In genomic region chr7:130708766-130709165, GRCh38 we compare ENCODE assay signal across 38 cellular contexts. TPM values are rescaled to one million over a fixed set of nuclear protein-coding genes. Genes with fewer than 3 reads are reported as not detected.
"Had no signal": no experiment of that assay in that cellular context is flagged by ENCODE, and none has a peak within 500 bp of the region (broad histone marks: within the 10 kb centered on the region; RNA-seq: fewer than 3 reads in every experiment).

No MANE protein-coding gene starts in this region.

- H3K9me3 ChIP-seq: MG63 had no signal

- H3K4me3 ChIP-seq: MG63 had no signal

- H3K27me3 ChIP-seq: MG63 had no signal

- H3K4me2 ChIP-seq: KMS-11 had no signal

- H3K27ac ChIP-seq: KMS-11 had no signal

- H3K36me3 ChIP-seq: MG63 had no signal

- H3K9ac ChIP-seq: KMS-11 had no signal

- DNase-seq: Karpas-422, Kasumi-1, MG63, MM.1S, MV-4-11, NCI-H1048, NCI-H1092, NCI-H1092 treated with DMSO at 0.1 percent for 48 hours, NCI-H1105, NCI-H1105 treated with DMSO at 0.1 percent for 48 hours, NCI-H1417, NCI-H1417 treated with DMSO at 0.1 percent for 48 hours, NCI-H1436, NCI-H1436 treated with DMSO at 0.1 percent for 48 hours, NCI-H146, NCI-H1694, NCI-H1694 treated with DMSO at 0.1 percent for 48 hours, NCI-H187, NCI-H187 treated with DMSO at 0.1 percent for 48 hours, NCI-H1930, NCI-H2029, NCI-H2029 treated with DMSO at 0.1 percent for 48 hours, NCI-H2081, NCI-H2081 treated with DMSO at 0.1 percent for 48 hours, NCI-H2107, NCI-H2171, NCI-H2171 treated with DMSO at 0.1 percent for 48 hours, NCI-H2227 treated with DMSO at 0.1 percent for 48 hours, NCI-H226, NCI-H345, NCI-H446, NCI-H446 treated with DMSO at 0.1 percent for 48 hours, NCI-H510A had no signal

RNA-seq across cellular contexts. Expression of gene TSGA13, which starts 22.4 kb away (rescaled TPM):
- total RNA-seq: LHCN-M2, M059J, MCF 10A, NCI-H460 had no signal

RNA-seq across cellular contexts. Expression of gene KLF14, which starts 25.2 kb away (rescaled TPM):
- total RNA-seq: LHCN-M2, M059J, MCF 10A, NCI-H460 had no signal
